Comparison of ENCODE assay signal across 1 cellular context in the genomic region with DNA sequence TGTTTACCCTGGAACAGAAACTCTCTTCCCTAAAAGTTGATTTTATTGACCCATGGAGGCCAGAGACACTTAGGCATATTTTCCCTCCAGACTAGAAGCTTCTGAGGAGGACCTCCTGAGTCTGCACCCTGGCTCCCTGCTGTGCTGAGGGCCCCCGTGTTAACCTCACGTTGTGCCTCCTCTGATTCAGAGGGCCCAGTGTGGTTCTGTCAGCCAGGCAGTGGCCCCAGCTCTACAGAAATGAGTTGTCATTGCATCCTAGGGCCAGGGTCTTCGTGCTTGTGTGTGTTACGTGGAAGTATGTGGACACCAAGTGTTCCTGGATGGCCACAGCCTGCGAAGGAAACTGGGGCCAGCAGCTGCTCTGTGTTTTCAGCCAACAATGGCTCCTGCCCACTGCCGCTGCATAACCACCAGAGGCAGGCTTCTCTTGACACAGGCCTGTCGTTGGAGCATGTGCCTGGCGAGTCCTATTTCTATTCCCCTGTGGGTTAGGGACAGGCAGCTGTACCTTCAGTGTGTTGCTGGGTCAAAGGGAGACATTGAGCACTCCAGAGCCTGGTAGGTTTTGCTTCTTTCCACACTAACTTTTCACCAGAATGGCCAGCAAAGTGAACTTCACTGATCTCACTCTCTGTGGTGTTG.
TF ChIP-seq lines count a peak whose summit lies in the region.

No MANE protein-coding gene starts in this region.

TF ChIP-seq in K562, 482 proteins besides CTCF, POLR2A, EP300 and RAD21 (continued from another document and continues in another):
- TF ChIP-seq, protein P1, sequence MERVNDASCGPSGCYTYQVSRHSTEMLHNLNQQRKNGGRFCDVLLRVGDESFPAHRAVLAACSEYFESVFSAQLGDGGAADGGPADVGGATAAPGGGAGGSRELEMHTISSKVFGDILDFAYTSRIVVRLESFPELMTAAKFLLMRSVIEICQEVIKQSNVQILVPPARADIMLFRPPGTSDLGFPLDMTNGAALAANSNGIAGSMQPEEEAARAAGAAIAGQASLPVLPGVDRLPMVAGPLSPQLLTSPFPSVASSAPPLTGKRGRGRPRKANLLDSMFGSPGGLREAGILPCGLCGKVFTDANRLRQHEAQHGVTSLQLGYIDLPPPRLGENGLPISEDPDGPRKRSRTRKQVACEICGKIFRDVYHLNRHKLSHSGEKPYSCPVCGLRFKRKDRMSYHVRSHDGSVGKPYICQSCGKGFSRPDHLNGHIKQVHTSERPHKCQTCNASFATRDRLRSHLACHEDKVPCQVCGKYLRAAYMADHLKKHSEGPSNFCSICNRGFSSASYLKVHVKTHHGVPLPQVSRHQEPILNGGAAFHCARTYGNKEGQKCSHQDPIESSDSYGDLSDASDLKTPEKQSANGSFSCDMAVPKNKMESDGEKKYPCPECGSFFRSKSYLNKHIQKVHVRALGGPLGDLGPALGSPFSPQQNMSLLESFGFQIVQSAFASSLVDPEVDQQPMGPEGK (CRISPR knock-in tag; IDR thresholded peaks at IDR 0.05; ENCODE audit: borderline replicate concordance): peak; percentile 70; the same call in 1 of the 2 replicates
- TF ChIP-seq MAFF (IDR thresholded peaks at IDR 0.05; ENCODE audit: low read length): 0 out of 2 replicates have a peak, but pooled peaks have one; percentile 7
- TF ChIP-seq ZBTB1 (CRISPR knock-in tag; IDR thresholded peaks at IDR 0.05; ENCODE audit: borderline replicate concordance, low read depth): no peak
- TF ChIP-seq, protein P2, sequence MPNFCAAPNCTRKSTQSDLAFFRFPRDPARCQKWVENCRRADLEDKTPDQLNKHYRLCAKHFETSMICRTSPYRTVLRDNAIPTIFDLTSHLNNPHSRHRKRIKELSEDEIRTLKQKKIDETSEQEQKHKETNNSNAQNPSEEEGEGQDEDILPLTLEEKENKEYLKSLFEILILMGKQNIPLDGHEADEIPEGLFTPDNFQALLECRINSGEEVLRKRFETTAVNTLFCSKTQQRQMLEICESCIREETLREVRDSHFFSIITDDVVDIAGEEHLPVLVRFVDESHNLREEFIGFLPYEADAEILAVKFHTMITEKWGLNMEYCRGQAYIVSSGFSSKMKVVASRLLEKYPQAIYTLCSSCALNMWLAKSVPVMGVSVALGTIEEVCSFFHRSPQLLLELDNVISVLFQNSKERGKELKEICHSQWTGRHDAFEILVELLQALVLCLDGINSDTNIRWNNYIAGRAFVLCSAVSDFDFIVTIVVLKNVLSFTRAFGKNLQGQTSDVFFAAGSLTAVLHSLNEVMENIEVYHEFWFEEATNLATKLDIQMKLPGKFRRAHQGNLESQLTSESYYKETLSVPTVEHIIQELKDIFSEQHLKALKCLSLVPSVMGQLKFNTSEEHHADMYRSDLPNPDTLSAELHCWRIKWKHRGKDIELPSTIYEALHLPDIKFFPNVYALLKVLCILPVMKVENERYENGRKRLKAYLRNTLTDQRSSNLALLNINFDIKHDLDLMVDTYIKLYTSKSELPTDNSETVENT (CRISPR knock-in tag; IDR thresholded peaks at IDR 0.05): no peak
- TF ChIP-seq, protein P3, sequence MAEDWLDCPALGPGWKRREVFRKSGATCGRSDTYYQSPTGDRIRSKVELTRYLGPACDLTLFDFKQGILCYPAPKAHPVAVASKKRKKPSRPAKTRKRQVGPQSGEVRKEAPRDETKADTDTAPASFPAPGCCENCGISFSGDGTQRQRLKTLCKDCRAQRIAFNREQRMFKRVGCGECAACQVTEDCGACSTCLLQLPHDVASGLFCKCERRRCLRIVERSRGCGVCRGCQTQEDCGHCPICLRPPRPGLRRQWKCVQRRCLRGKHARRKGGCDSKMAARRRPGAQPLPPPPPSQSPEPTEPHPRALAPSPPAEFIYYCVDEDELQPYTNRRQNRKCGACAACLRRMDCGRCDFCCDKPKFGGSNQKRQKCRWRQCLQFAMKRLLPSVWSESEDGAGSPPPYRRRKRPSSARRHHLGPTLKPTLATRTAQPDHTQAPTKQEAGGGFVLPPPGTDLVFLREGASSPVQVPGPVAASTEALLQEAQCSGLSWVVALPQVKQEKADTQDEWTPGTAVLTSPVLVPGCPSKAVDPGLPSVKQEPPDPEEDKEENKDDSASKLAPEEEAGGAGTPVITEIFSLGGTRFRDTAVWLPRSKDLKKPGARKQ (CRISPR knock-in tag; IDR thresholded peaks at IDR 0.05): no peak
- TF ChIP-seq, protein P4, sequence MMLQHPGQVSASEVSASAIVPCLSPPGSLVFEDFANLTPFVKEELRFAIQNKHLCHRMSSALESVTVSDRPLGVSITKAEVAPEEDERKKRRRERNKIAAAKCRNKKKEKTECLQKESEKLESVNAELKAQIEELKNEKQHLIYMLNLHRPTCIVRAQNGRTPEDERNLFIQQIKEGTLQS (IDR thresholded peaks at IDR 0.05): no peak
- TF ChIP-seq, protein P4 (CRISPR knock-in tag; conservative IDR thresholded peaks at IDR 0.05): no peak; the same call in 1 of the 2 replicates
- TF ChIP-seq SP2 (IDR thresholded peaks at IDR 0.05; ENCODE audit: extremely low read depth, low read depth, low read length, poor library complexity, severe bottlenecking): peak; percentile 1
- TF ChIP-seq, protein P5, sequence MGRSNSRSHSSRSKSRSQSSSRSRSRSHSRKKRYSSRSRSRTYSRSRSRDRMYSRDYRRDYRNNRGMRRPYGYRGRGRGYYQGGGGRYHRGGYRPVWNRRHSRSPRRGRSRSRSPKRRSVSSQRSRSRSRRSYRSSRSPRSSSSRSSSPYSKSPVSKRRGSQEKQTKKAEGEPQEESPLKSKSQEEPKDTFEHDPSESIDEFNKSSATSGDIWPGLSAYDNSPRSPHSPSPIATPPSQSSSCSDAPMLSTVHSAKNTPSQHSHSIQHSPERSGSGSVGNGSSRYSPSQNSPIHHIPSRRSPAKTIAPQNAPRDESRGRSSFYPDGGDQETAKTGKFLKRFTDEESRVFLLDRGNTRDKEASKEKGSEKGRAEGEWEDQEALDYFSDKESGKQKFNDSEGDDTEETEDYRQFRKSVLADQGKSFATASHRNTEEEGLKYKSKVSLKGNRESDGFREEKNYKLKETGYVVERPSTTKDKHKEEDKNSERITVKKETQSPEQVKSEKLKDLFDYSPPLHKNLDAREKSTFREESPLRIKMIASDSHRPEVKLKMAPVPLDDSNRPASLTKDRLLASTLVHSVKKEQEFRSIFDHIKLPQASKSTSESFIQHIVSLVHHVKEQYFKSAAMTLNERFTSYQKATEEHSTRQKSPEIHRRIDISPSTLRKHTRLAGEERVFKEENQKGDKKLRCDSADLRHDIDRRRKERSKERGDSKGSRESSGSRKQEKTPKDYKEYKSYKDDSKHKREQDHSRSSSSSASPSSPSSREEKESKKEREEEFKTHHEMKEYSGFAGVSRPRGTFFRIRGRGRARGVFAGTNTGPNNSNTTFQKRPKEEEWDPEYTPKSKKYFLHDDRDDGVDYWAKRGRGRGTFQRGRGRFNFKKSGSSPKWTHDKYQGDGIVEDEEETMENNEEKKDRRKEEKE (IDR thresholded peaks at IDR 0.05; ENCODE audit: borderline replicate concordance in 1 of 2, control insufficient read depth in 1 of 2, low read depth in 2 of 2, low read length in 1 of 2): no peak
- TF ChIP-seq, protein P6, sequence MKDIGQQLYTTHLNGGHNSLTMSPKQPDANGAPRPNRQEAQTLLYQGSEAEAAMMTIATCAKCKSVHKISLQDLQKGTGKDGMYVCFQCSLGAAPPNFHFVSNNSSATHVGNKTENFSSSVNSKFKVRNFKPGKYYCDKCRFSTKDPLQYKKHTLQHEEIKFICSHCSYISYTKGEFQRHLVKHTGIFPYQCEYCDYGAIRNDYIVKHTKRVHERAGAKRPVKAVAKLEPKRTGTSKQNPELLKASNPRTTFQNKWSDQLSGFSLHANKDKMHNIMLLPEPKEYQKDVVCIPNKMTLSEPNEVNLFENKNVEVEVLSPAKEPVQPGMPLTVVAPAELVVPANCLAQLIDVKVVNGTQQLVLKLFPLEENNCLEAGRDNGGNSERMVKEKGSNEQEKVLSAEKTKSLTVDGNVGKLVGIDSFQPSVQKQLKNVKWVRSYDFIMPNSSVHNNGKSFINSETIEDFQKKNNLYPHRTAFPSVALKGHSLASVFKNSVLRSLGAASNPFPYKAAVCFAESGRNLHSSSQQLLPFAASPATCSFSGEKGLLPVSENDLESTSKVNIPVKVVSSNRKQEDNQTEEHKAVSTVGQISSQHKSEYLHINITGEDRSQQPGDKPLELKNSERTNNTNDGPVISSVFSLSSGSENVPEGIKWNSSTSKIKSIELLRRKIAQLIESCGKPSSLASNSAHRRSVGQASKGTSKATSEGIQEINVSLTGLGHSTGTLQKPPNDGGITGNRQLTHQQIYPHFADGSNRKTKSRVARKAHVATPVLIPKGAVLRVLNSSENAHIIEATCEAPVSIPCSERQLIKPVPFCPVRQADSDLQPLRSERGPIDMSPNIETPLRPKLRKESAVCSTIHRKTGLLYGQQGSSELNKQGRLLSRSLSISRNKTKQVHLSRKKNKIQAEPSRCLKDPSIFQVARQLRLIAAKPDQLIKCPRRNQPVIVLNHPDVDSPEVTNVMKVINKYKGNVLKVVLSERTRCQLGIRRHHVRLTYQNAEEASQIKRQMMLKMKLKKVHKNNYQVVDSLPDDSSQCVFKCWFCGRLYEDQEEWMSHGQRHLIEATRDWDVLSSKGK (CRISPR knock-in tag; IDR thresholded peaks at IDR 0.05): no peak
- no peak for TF ChIP-seq C11orf30 (IDR thresholded peaks at IDR 0.05; ENCODE audit: low read depth)
- TF ChIP-seq TEAD4 (IDR thresholded peaks at IDR 0.05; ENCODE audit: low read length): no peak
- TF ChIP-seq TEAD4 (CRISPR knock-in tag; IDR thresholded peaks at IDR 0.05; ENCODE audit: borderline replicate concordance): no peak
- TF ChIP-seq ZNF253 (CRISPR knock-in tag; conservative IDR thresholded peaks at IDR 0.05): no peak
- peak; percentile 62 for TF ChIP-seq PHB (CRISPR knock-in tag; IDR thresholded peaks at IDR 0.05)
- no peak; the same call in 1 of the 2 replicates for TF ChIP-seq ZNF408 (CRISPR knock-in tag; IDR thresholded peaks at IDR 0.05; ENCODE audit: low read depth)
- no peak for TF ChIP-seq OTX1 (CRISPR knock-in tag; IDR thresholded peaks at IDR 0.05)
- TF ChIP-seq, protein P7, sequence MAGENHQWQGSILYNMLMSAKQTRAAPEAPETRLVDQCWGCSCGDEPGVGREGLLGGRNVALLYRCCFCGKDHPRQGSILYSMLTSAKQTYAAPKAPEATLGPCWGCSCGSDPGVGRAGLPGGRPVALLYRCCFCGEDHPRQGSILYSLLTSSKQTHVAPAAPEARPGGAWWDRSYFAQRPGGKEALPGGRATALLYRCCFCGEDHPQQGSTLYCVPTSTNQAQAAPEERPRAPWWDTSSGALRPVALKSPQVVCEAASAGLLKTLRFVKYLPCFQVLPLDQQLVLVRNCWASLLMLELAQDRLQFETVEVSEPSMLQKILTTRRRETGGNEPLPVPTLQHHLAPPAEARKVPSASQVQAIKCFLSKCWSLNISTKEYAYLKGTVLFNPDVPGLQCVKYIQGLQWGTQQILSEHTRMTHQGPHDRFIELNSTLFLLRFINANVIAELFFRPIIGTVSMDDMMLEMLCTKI (IDR thresholded peaks at IDR 0.05; ENCODE audit: partially characterized antibody): no peak
- TF ChIP-seq, protein P8, sequence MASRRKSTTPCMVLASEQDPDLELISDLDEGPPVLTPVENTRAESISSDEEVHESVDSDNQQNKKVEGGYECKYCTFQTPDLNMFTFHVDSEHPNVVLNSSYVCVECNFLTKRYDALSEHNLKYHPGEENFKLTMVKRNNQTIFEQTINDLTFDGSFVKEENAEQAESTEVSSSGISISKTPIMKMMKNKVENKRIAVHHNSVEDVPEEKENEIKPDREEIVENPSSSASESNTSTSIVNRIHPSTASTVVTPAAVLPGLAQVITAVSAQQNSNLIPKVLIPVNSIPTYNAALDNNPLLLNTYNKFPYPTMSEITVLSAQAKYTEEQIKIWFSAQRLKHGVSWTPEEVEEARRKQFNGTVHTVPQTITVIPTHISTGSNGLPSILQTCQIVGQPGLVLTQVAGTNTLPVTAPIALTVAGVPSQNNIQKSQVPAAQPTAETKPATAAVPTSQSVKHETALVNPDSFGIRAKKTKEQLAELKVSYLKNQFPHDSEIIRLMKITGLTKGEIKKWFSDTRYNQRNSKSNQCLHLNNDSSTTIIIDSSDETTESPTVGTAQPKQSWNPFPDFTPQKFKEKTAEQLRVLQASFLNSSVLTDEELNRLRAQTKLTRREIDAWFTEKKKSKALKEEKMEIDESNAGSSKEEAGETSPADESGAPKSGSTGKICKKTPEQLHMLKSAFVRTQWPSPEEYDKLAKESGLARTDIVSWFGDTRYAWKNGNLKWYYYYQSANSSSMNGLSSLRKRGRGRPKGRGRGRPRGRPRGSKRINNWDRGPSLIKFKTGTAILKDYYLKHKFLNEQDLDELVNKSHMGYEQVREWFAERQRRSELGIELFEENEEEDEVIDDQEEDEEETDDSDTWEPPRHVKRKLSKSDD (conservative IDR thresholded peaks at IDR 0.05; ENCODE audit: low read length): 0 out of 2 replicates have a peak, but pooled peaks have one; percentile 31
- TF ChIP-seq, protein P9, sequence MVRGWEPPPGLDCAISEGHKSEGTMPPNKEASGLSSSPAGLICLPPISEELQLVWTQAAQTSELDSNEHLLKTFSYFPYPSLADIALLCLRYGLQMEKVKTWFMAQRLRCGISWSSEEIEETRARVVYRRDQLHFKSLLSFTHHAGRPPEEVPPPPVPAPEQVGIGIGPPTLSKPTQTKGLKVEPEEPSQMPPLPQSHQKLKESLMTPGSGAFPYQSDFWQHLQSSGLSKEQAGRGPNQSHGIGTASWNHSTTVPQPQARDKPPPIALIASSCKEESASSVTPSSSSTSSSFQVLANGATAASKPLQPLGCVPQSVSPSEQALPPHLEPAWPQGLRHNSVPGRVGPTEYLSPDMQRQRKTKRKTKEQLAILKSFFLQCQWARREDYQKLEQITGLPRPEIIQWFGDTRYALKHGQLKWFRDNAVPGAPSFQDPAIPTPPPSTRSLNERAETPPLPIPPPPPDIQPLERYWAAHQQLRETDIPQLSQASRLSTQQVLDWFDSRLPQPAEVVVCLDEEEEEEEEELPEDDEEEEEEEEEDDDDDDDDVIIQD (CRISPR knock-in tag; IDR thresholded peaks at IDR 0.05): no peak
- TF ChIP-seq, protein P10, sequence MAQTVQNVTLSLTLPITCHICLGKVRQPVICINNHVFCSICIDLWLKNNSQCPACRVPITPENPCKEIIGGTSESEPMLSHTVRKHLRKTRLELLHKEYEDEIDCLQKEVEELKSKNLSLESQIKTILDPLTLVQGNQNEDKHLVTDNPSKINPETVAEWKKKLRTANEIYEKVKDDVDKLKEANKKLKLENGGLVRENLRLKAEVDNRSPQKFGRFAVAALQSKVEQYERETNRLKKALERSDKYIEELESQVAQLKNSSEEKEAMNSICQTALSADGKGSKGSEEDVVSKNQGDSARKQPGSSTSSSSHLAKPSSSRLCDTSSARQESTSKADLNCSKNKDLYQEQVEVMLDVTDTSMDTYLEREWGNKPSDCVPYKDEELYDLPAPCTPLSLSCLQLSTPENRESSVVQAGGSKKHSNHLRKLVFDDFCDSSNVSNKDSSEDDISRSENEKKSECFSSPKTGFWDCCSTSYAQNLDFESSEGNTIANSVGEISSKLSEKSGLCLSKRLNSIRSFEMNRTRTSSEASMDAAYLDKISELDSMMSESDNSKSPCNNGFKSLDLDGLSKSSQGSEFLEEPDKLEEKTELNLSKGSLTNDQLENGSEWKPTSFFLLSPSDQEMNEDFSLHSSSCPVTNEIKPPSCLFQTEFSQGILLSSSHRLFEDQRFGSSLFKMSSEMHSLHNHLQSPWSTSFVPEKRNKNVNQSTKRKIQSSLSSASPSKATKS (CRISPR knock-in tag; IDR thresholded peaks at IDR 0.05): no peak
- no peak for TF ChIP-seq PHB2 (IDR thresholded peaks at IDR 0.05; ENCODE audit: low read depth)
- TF ChIP-seq TRIM24 (IDR thresholded peaks at IDR 0.05): no peak
